ENCODE assay signal across 13 cellular contexts in the genomic region with DNA sequence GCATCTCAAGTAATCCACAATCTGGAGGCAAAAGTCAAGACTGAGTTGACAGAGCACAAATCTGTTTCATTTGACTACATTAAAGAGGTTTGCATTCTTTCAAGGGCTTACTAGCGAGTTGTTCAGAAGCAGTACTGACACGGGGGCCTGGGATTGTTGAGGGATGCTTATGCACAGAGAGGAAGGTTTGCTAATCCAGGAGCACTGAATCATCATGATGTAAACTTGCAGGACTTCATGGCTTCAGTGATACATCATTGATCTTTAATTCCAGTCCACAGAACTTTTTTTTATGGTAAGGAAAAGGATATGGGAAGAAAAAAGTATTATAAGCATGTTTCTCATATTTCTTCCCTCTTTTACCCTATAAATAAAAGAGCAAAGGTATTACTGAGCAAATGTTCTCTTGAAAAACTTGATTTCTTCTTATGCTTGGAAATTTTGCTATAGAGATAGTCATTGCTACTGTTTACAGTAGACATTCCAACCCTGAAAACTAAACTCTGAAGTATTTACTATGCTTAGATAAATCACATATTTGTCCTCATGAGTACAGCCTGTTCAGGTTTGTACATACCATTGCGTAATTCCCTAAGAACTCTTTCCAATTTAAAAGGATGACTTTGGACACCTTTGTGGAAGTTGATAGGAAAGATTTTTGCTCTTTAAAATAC.
DNase-seq lines count a peak whose midpoint lies in the region; ATAC-seq and TF ChIP-seq lines count a peak whose summit lies in the region.
"Had no signal": no experiment of that assay in that cellular context is flagged by ENCODE, and none has a peak within 500 bp of the region (broad histone marks: within the 10 kb centered on the region; RNA-seq: fewer than 3 reads in every experiment).

No MANE protein-coding gene starts in this region.

- peaks cover 0 to 17% (median 5%) of the 10 kb centered on the region in 4 donors for H3K4me1 ChIP-seq in upper lobe of left lung

- TF ChIP-seq EP300 in upper lobe of left lung (IDR thresholded peaks at IDR 0.05), result peak in 3 of 4 donors; percentile 44 to 83 (median 79)

- peak overlapping the region; percentile 60 to 79 (median 74) for H3K27ac ChIP-seq in upper lobe of left lung

- H3K27me3 ChIP-seq in upper lobe of left lung, result no peaks in the 10 kb centered on the region

- ATAC-seq in left lobe of liver (peak; percentile 86), upper lobe of left lung (ENCODE audit: low FRiP score in 2 of 2) (peak; percentile 88 to 90)
- ATAC-seq: activated CD4-positive, CD25-positive, alpha-beta regulatory T cell treated with anti-CD3 and anti-CD28 coated beads, Interleukin-2, amount 50 U/mL, for 24 hours; stimulated activated memory B cell treated with anti-CD40 and anti-IgM and Interleukin-4, amounts not matched to agents 10 μg/mL and 1 μg/mL and 100 μg/mL, for 72 hours had no signal

- TF ChIP-seq POLR2A in upper lobe of left lung (IDR thresholded peaks at IDR 0.05), result no peak

- peak overlapping the region in 2 of 4 donors; percentile 14 for H3K4me3 ChIP-seq in upper lobe of left lung

- WGBS in upper lobe of left lung, 2 donors, result 39 to 58% methylated on average over 3 of the region's 3 CpGs

- no peak for TF ChIP-seq CTCF in upper lobe of left lung (IDR thresholded peaks at IDR 0.05)

- DNase-seq in DMS53 (lab: John Stamatoyannopoulos, UW) (peak; percentile 40), DMS53 treated with DMSO at 0.1 percent for 48 hours (lab: John Stamatoyannopoulos, UW; ENCODE audit: unreplicated experiment) (no peak), amniotic epithelial cell (ENCODE audit: low read depth) (peak; percentile 100), left lobe of liver (ENCODE audit: low spot score) (no peak), upper lobe of left lung (peak in 1 of 2 donors; percentile 41), UCSD-AML1 (lab: John Stamatoyannopoulos, UW; ENCODE audit: unreplicated experiment) (no peak), NCI-H2029 (lab: John Stamatoyannopoulos, UW) (no peak), NCI-H1092 (lab: John Stamatoyannopoulos, UW) (no peak)
- DNase-seq: 8988T, NCI-H446, right cardiac atrium had no signal

- H3K9me3 ChIP-seq in upper lobe of left lung, result no peaks in the 10 kb centered on the region

- H3K36me3 ChIP-seq in upper lobe of left lung, result no peaks in the 10 kb centered on the region

Comparison
In these comparisons a context has a peak if more than half of its experiments do, and no peak if none do; other contexts are left out.
1. DNase-seq: peak in DMS53 (single experiment) and amniotic epithelial cell (single experiment); none in DMS53 treated with DMSO at 0.1 percent for 48 hours (single experiment), left lobe of liver (single experiment), UCSD-AML1 (single experiment), NCI-H2029 (single experiment) and NCI-H1092 (single experiment).